ENCODE assay signal across 1 cellular context in genomic region chr12:27818421-27818918, GRCh38.
TF ChIP-seq lines count a peak whose summit lies in the region.

No MANE protein-coding gene starts in this region.

TF ChIP-seq in HepG2, 621 proteins besides CTCF, POLR2A, EP300 and RAD21 (continued from another document and continues in another):
- no peak for TF ChIP-seq ZNF335 (CRISPR knock-in tag; IDR thresholded peaks at IDR 0.05)
- peak; percentile 3 to 52; a peak in 1 of 4 replicates for TF ChIP-seq MAFK (conservative IDR thresholded peaks at IDR 0.05 in 1 of 2, IDR thresholded peaks at IDR 0.05 in 1 of 2; ENCODE audit: low read length in 2 of 2)
- TF ChIP-seq HES4 (CRISPR knock-in tag; IDR thresholded peaks at IDR 0.05; ENCODE audit: borderline replicate concordance), result no peak
- TF ChIP-seq ZFP62 (CRISPR knock-in tag; IDR thresholded peaks at IDR 0.05), result no peak
- TF ChIP-seq ZMYM4 (CRISPR knock-in tag; IDR thresholded peaks at IDR 0.05), result 0 out of 2 replicates have a peak, but pooled peaks have one; percentile 16
- no peak for TF ChIP-seq JDP2 (CRISPR knock-in tag; IDR thresholded peaks at IDR 0.05; ENCODE audit: borderline replicate concordance)
- no peak for TF ChIP-seq ZBTB21 (CRISPR knock-in tag; IDR thresholded peaks at IDR 0.05)
- no peak for TF ChIP-seq ZNF75D (CRISPR knock-in tag; IDR thresholded peaks at IDR 0.05; ENCODE audit: borderline replicate concordance)
- no peak for TF ChIP-seq AGO1 (IDR thresholded peaks at IDR 0.05; ENCODE audit: low read depth, low read length, poor library complexity, severe bottlenecking)
- no peak for TF ChIP-seq HMGXB4 (CRISPR knock-in tag; IDR thresholded peaks at IDR 0.05; ENCODE audit: borderline replicate concordance in 1 of 2, low read depth in 1 of 2)
- TF ChIP-seq THAP9 (CRISPR knock-in tag; IDR thresholded peaks at IDR 0.05; ENCODE audit: borderline replicate concordance), result no peak
- no peak for TF ChIP-seq ZNF788 (CRISPR knock-in tag; IDR thresholded peaks at IDR 0.05; ENCODE audit: borderline replicate concordance)
- TF ChIP-seq ZNF282 (IDR thresholded peaks at IDR 0.05; ENCODE audit: partially characterized antibody), result no peak
- no peak for TF ChIP-seq CCDC6 (CRISPR knock-in tag; IDR thresholded peaks at IDR 0.05)
- no peak for TF ChIP-seq ZNF407 (CRISPR knock-in tag; IDR thresholded peaks at IDR 0.05; ENCODE audit: not compliant biosample characterization)
- TF ChIP-seq RORA (CRISPR knock-in tag; IDR thresholded peaks at IDR 0.05), result no peak
- no peak for TF ChIP-seq ZNF317 (CRISPR knock-in tag; IDR thresholded peaks at IDR 0.05)
- no peak for TF ChIP-seq SOX13 (IDR thresholded peaks at IDR 0.05)
- TF ChIP-seq SOX13 (CRISPR knock-in tag; conservative IDR thresholded peaks at IDR 0.05 in 1 of 2, IDR thresholded peaks at IDR 0.05 in 1 of 2), result peak; percentile 35 to 76; a peak in 2 of 4 replicates
- TF ChIP-seq HNRNPUL1 (IDR thresholded peaks at IDR 0.05; ENCODE audit: low read depth, low read length), result no peak
- no peak for TF ChIP-seq ZNF180 (CRISPR knock-in tag; IDR thresholded peaks at IDR 0.05; ENCODE audit: borderline replicate concordance, low read depth)
- no peak for TF ChIP-seq ZNF256 (CRISPR knock-in tag; conservative IDR thresholded peaks at IDR 0.05)
- TF ChIP-seq SMARCE1 (IDR thresholded peaks at IDR 0.05; ENCODE audit: borderline replicate concordance), result no peak
- TF ChIP-seq ARID4A (CRISPR knock-in tag; IDR thresholded peaks at IDR 0.05; ENCODE audit: borderline replicate concordance), result no peak
- TF ChIP-seq SNRNP70 (IDR thresholded peaks at IDR 0.05; ENCODE audit: low read depth, low read length), result no peak
- TF ChIP-seq POLR2AphosphoS5 (IDR thresholded peaks at IDR 0.05; ENCODE audit: low read depth, low read length), result no peak
- TF ChIP-seq MYPOP (CRISPR knock-in tag; IDR thresholded peaks at IDR 0.05), result no peak
- no peak for TF ChIP-seq ZBTB8A (CRISPR knock-in tag; IDR thresholded peaks at IDR 0.05; ENCODE audit: borderline replicate concordance, low read depth)
- no peak for TF ChIP-seq ZNF530 (CRISPR knock-in tag; IDR thresholded peaks at IDR 0.05; ENCODE audit: low read depth)
- TF ChIP-seq MIER2 (CRISPR knock-in tag; IDR thresholded peaks at IDR 0.05), result no peak
- no peak for TF ChIP-seq ZNF430 (CRISPR knock-in tag; IDR thresholded peaks at IDR 0.05)
- TF ChIP-seq RFXAP (CRISPR knock-in tag; IDR thresholded peaks at IDR 0.05; ENCODE audit: borderline replicate concordance), result no peak
- no peak for TF ChIP-seq ZNF616 (CRISPR knock-in tag; IDR thresholded peaks at IDR 0.05; ENCODE audit: low read depth)
- no peak for TF ChIP-seq FOXP1 (IDR thresholded peaks at IDR 0.05)
- TF ChIP-seq FOXP1 (CRISPR knock-in tag; IDR thresholded peaks at IDR 0.05), result peak; percentile 49; the same call in 1 of the 2 replicates
- TF ChIP-seq ZNF569 (CRISPR knock-in tag; IDR thresholded peaks at IDR 0.05; ENCODE audit: borderline replicate concordance), result no peak
- no peak for TF ChIP-seq MEF2D (CRISPR knock-in tag; IDR thresholded peaks at IDR 0.05)
- no peak for TF ChIP-seq ZNF598 (CRISPR knock-in tag; IDR thresholded peaks at IDR 0.05; ENCODE audit: borderline replicate concordance)
- no peak for TF ChIP-seq ADNP (CRISPR knock-in tag; IDR thresholded peaks at IDR 0.05)
- no peak for TF ChIP-seq ZNF597 (CRISPR knock-in tag; IDR thresholded peaks at IDR 0.05)
- TF ChIP-seq NR2F1 (CRISPR knock-in tag; IDR thresholded peaks at IDR 0.05), result no peak
- TF ChIP-seq FOSL1 (CRISPR knock-in tag; IDR thresholded peaks at IDR 0.05; ENCODE audit: borderline replicate concordance), result peak; percentile 44; the same call in 1 of the 2 replicates
- TF ChIP-seq PBX2 (CRISPR knock-in tag; IDR thresholded peaks at IDR 0.05), result no peak
